ENCODE assay signal across 8 cellular contexts in the genomic region with DNA sequence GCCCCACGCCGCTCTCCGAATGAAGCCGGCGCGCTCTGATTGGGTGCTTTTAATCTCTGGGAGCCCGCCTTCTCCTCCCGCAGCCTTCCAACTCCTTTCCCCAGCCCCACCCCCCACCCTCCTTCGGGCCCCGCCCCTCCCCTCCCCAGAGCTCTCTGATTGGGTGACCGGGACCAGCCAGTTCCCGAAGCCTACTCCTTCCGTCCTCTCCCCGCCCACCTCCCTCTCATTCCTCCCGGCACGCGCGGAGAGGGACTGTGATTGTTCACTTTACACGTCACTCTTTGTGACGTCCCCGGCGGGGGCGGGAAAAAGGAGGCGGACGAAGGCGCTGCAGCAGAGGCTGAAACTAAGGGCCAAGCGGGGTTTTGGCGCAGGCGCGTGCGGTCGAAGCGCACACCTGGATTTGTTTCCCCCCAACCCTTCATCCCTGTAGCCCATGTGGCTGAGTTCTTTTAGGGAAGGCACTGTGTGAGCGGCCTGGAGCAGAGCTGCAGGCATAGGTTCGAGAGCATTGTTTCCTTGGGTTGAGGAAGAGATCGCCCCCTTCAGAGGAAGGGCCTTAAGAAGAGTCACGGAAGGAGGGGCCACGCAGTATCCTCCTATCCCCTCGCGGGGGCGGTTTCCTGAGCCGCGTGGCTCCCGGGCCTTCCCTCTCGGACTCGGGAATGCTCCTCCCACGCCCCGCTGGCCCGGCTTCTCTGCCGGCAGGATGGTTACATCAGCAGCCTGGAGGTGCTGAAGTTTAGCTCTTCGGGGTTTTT. TPM values are rescaled to one million over a fixed set of nuclear protein-coding genes. Genes with fewer than 3 reads are reported as not detected.
DNase-seq lines count a peak whose midpoint lies in the region; ATAC-seq, FAIRE-seq and TF ChIP-seq lines count a peak whose summit lies in the region.

A gene (minus strand): TSS at position 21 of the 764 bp plus-strand sequence. CDS start 361 bp downstream, outside the sequence.

- H3K9me3 Mint-ChIP-seq in activated T-helper 2 cell treated with anti-CD3 and anti-CD28 coated beads, Interferon-gamma antibody, Interleukin-2, Interleukin-4, amounts not matched to agents 10 μg/mL and 5 μg/mL and 100 μg/mL, durations not matched to agents 14 hours and 24 hours and 36 hours: peaks cover 4% of the 10 kb centered on the region
- H3K9me3 Mint-ChIP-seq in naive thymus-derived CD8-positive, alpha-beta T cell: no peaks in the 10 kb centered on the region

- peak; percentile 36 for FAIRE-seq in H54 (lab: Jason Lieb, UNC)

- H3K4me3 ChIP-seq in RWPE2 (ENCODE audit: severe bottlenecking) (peak within 1 kb of the TSS; percentile 98), fibroblast of mammary gland (ENCODE audit: control insufficient read depth, low read depth, low read length) (peak within 1 kb of the TSS; percentile 91)

- H3K36me3 ChIP-seq in ES-I3 (ENCODE audit: insufficient read depth, low read length) (no peaks in the 10 kb centered on the region), RWPE2 (ENCODE audit: low read depth) (0 out of 2 replicates have a peak, but pooled peaks cover 17% of the 10 kb centered on the region)

- no peaks in the 10 kb centered on the region for H3K27me3 ChIP-seq in RWPE2 (ENCODE audit: insufficient read depth, poor library complexity, severe bottlenecking)

- peak within 1 kb of the TSS; percentile 96 for H3K27ac Mint-ChIP-seq in activated T-helper 2 cell treated with anti-CD3 and anti-CD28 coated beads, Interferon-gamma antibody, Interleukin-2, Interleukin-4, amounts not matched to agents 10 μg/mL and 5 μg/mL and 100 μg/mL, durations not matched to agents 14 hours and 24 hours and 36 hours
- peak within 1 kb of the TSS; percentile 95 to 99 (median 97) for H3K27ac Mint-ChIP-seq in naive thymus-derived CD8-positive, alpha-beta T cell

- no peaks in the 10 kb centered on the region for H3K27me3 Mint-ChIP-seq in activated T-helper 2 cell treated with anti-CD3 and anti-CD28 coated beads, Interferon-gamma antibody, Interleukin-2, Interleukin-4, amounts not matched to agents 10 μg/mL and 5 μg/mL and 100 μg/mL, durations not matched to agents 14 hours and 24 hours and 36 hours (ENCODE audit: low read depth)
- H3K27me3 Mint-ChIP-seq in naive thymus-derived CD8-positive, alpha-beta T cell: no peaks in the 10 kb centered on the region

- H3K4me1 Mint-ChIP-seq in activated T-helper 2 cell treated with anti-CD3 and anti-CD28 coated beads, Interferon-gamma antibody, Interleukin-2, Interleukin-4, amounts not matched to agents 10 μg/mL and 5 μg/mL and 100 μg/mL, durations not matched to agents 14 hours and 24 hours and 36 hours (ENCODE audit: low read depth): peaks cover 27% of the 10 kb centered on the region
- peaks cover 14 to 40% (median 30%) of the 10 kb centered on the region in 4 donors for H3K4me1 Mint-ChIP-seq in naive thymus-derived CD8-positive, alpha-beta T cell

- H3K4me1 ChIP-seq in ES-I3 (ENCODE audit: insufficient read depth, low read length) (peaks cover 8% of the 10 kb centered on the region), RWPE2 (ENCODE audit: insufficient read depth, poor library complexity, severe bottlenecking) (peaks cover 15% of the 10 kb centered on the region)

- POLR2A ChIA-PET in naive thymus-derived CD8-positive, alpha-beta T cell (lab: Charles Lee): interaction anchor here (0.7 to 5.3 kb wide), 14 partner anchors 11 to 917 kb away, joined by 3 to 80 read pairs (median 4); a partner anchor contains a TSS

- H3K9ac ChIP-seq in ES-I3 (ENCODE audit: low read depth, low read length): peak within 1 kb of the TSS; percentile 97

- intact Hi-C loops in activated T-helper 2 cell treated with anti-CD3 and anti-CD28 coated beads, Interferon-gamma antibody, Interleukin-2, Interleukin-4, amounts not matched to agents 10 μg/mL and 5 μg/mL and 100 μg/mL, durations not matched to agents 14 hours and 24 hours and 36 hours (cut with micrococcal nuclease): loop anchor here (1.0 to 10.0 kb wide), 3 partner anchors 13 to 323 kb away; a partner anchor contains a TSS

- DNase-seq in H54 (ENCODE audit: insufficient read length, low spot score) (peak; percentile 78), LoVo (ENCODE audit: low spot score) (peak; percentile 96), RWPE2 (ENCODE audit: low spot score) (peak; percentile 97), fibroblast of mammary gland (ENCODE audit: low read depth) (peak; percentile 98)
- DNase-seq in activated T-helper 2 cell treated with anti-CD3 and anti-CD28 coated beads, Interferon-gamma antibody, Interleukin-2, Interleukin-4, amounts not matched to agents 10 μg/mL and 5 μg/mL and 100 μg/mL, durations not matched to agents 14 hours and 24 hours and 36 hours (ENCODE audit: low spot score): peak; percentile 99
- DNase-seq in naive thymus-derived CD8-positive, alpha-beta T cell: peak; percentile 93 to 100 (median 99)
- DNase-seq in stimulated activated naive CD4-positive, alpha-beta T cell (lab: John Stamatoyannopoulos, UW): peak; percentile 97 to 99 (median 98)

- H3K27ac ChIP-seq in RWPE2 (ENCODE audit: poor library complexity, severe bottlenecking): peak within 1 kb of the TSS; percentile 88

- TF ChIP-seq POLR2A in H54 (IDR thresholded peaks at IDR 0.05; ENCODE audit: low read depth, low read length): peak; percentile 62; the same call in 1 of the 2 replicates

- peak; percentile 82 for ATAC-seq in RWPE2 (ENCODE audit: low read depth)
- peak; percentile 79 to 84 for ATAC-seq in naive thymus-derived CD8-positive, alpha-beta T cell

- peak within 1 kb of the TSS; percentile 95 for H3K4me3 Mint-ChIP-seq in activated T-helper 2 cell treated with anti-CD3 and anti-CD28 coated beads, Interferon-gamma antibody, Interleukin-2, Interleukin-4, amounts not matched to agents 10 μg/mL and 5 μg/mL and 100 μg/mL, durations not matched to agents 14 hours and 24 hours and 36 hours (ENCODE audit: low read depth)
- peak within 1 kb of the TSS; percentile 83 to 98 (median 97) for H3K4me3 Mint-ChIP-seq in naive thymus-derived CD8-positive, alpha-beta T cell

- H3K9me3 ChIP-seq in ES-I3 (ENCODE audit: control insufficient read depth, insufficient read depth, low read length) (no peaks in the 10 kb centered on the region), RWPE2 (ENCODE audit: severe bottlenecking) (no peaks in the 10 kb centered on the region)

- TF ChIP-seq CTCF in RWPE2 (IDR thresholded peaks at IDR 0.05; ENCODE audit: poor library complexity, severe bottlenecking): peak; percentile 26
- peak; percentile 12 for TF ChIP-seq CTCF in fibroblast of mammary gland (conservative IDR thresholded peaks at IDR 0.05; ENCODE audit: control insufficient read depth, insufficient read depth, low read depth, low read length)

- H3K36me3 Mint-ChIP-seq in activated T-helper 2 cell treated with anti-CD3 and anti-CD28 coated beads, Interferon-gamma antibody, Interleukin-2, Interleukin-4, amounts not matched to agents 10 μg/mL and 5 μg/mL and 100 μg/mL, durations not matched to agents 14 hours and 24 hours and 36 hours (ENCODE audit: low read depth): peaks cover 30% of the 10 kb centered on the region
- no peaks in the 10 kb centered on the region for H3K36me3 Mint-ChIP-seq in naive thymus-derived CD8-positive, alpha-beta T cell

RNA-seq across cellular contexts. Expression of the gene that starts here (rescaled TPM):
- total RNA-seq in activated T-helper 2 cell treated with anti-CD3 and anti-CD28 coated beads, Interferon-gamma antibody, Interleukin-2, Interleukin-4, amounts not matched to agents 10 μg/mL and 5 μg/mL and 100 μg/mL, durations not matched to agents 14 hours and 24 hours and 36 hours: 48.6 and 49.3 TPM in 2 replicates
- 10 to 100 TPM; 54.3 to 57.6 TPM for total RNA-seq in naive thymus-derived CD8-positive, alpha-beta T cell
- polyA plus RNA-seq in naive thymus-derived CD8-positive, alpha-beta T cell: 1 to 10 TPM; 1.7 to 7.4 (median 6.9) TPM

Comparison
In these comparisons a context has a peak if more than half of its experiments do, and no peak if none do; other contexts are left out.
1. Peak in every context shown above with its lines: DNase-seq, ATAC-seq, H3K4me3 ChIP-seq and H3K27ac ChIP-seq.